Comparison of ENCODE assay signal across 15 cellular contexts in the genomic region with DNA sequence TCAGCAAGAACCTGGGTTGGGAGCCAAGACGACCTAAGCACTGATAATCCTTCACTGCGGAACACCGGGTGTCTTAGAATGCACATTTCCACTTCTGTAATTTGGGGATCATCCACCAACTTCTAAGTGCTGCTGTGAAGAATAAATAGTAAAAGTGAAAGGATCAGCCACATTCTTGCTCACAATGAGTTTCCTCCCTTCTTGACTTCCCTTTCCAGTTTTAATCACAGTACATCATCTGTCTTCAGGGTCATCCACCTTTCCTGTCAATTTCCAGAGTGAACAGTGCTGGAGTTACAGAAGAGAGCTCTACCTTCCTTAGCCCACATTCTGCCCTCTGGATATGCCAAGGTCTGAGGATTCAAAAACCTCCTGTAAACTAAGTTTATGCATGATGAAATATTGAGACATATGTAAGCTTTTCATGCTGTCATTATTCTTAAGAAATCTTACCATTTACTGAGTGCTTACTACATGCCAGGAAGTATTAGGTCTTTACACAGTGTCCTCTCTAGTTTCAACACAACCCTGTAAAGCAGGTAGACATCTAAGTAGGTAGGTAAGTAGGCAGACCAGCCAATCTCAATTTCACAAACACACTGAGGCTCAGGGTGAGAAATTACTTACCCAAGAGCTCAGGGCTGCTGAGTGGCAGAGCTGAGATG.
DNase-seq lines count a peak whose midpoint lies in the region; ATAC-seq and TF ChIP-seq lines count a peak whose summit lies in the region.
"Had no signal": no experiment of that assay in that cellular context is flagged by ENCODE, and none has a peak within 500 bp of the region (broad histone marks: within the 10 kb centered on the region; RNA-seq: fewer than 3 reads in every experiment).

No MANE protein-coding gene starts in this region.

- ATAC-seq in HG03342 (IDR thresholded peaks at IDR 0.05; ENCODE audit: unreplicated experiment), result no peak
- ATAC-seq in GM19023 (IDR thresholded peaks at IDR 0.05; ENCODE audit: unreplicated experiment), result no peak
- no peak for ATAC-seq in GM18861 (IDR thresholded peaks at IDR 0.05; ENCODE audit: unreplicated experiment)
- ATAC-seq: psoas muscle had no signal

- H3K27me3 Mint-ChIP-seq in chondrocyte (ENCODE audit: low read depth), result no peaks in the 10 kb centered on the region
- no peaks in the 10 kb centered on the region for H3K27me3 Mint-ChIP-seq in nephron progenitor cell (ENCODE audit: low read depth, poor library complexity)
- H3K27me3 Mint-ChIP-seq: dendritic cell treated with granulocyte-macrophage colony-stimulating factor and Interleukin-4, amounts not matched to agents 40 ng/mL and 50 ng/mL, for 4 days had no signal

- peak overlapping the region; percentile 46 for H3K4me3 Mint-ChIP-seq in chondrocyte (ENCODE audit: unreplicated experiment)
- H3K4me3 Mint-ChIP-seq in nephron progenitor cell, result no peak overlapping the region
- H3K4me3 Mint-ChIP-seq: dendritic cell treated with granulocyte-macrophage colony-stimulating factor and Interleukin-4, amounts not matched to agents 40 ng/mL and 50 ng/mL, for 4 days had no signal

- peaks cover 49% of the 10 kb centered on the region for H3K4me1 Mint-ChIP-seq in chondrocyte (ENCODE audit: low read depth)
- H3K4me1 Mint-ChIP-seq in nephron progenitor cell, result no peaks in the 10 kb centered on the region

- no peaks in the 10 kb centered on the region for H3K27me3 ChIP-seq in HL-60 (ENCODE audit: insufficient read depth, poor library complexity, severe bottlenecking)
- H3K27me3 ChIP-seq: heart left ventricle had no signal

- H3K27ac Mint-ChIP-seq in chondrocyte (ENCODE audit: unreplicated experiment), result peak overlapping the region; percentile 99
- peak overlapping the region; percentile 86 for H3K27ac Mint-ChIP-seq in nephron progenitor cell

- peaks cover 7% of the 10 kb centered on the region for H3K36me3 Mint-ChIP-seq in chondrocyte (ENCODE audit: low read depth)
- H3K36me3 Mint-ChIP-seq in nephron progenitor cell (ENCODE audit: low read depth), result peaks cover 62% of the 10 kb centered on the region

- H3K9me3 Mint-ChIP-seq in chondrocyte (ENCODE audit: low read depth) (no peaks in the 10 kb centered on the region), nephron progenitor cell (no peaks in the 10 kb centered on the region)
- H3K9me3 Mint-ChIP-seq: dendritic cell treated with granulocyte-macrophage colony-stimulating factor and Interleukin-4, amounts not matched to agents 40 ng/mL and 50 ng/mL, for 4 days had no signal

- no peak overlapping the region for H3K4me3 ChIP-seq in HL-60 (replicated peaks; ENCODE audit: insufficient read depth, low read length)
- H3K4me3 ChIP-seq: heart left ventricle, psoas muscle had no signal

- peak overlapping the region; percentile 57 for H3K27ac ChIP-seq in HL-60 (replicated peaks)
- H3K27ac ChIP-seq: psoas muscle had no signal

- no peak for TF ChIP-seq CTCF in HL-60 (IDR thresholded peaks at IDR 0.05; ENCODE audit: insufficient read depth, low read length)
- TF ChIP-seq CTCF in chondrocyte (IDR thresholded peaks at IDR 0.05), result no peak
- no peak for TF ChIP-seq CTCF in nephron progenitor cell (IDR thresholded peaks at IDR 0.05)

- peak; percentile 19 for DNase-seq in AG20443 (ENCODE audit: low spot score)
- DNase-seq in HL-60 (ENCODE audit: low read depth in 1 of 2, low spot score in 1 of 2), result peak in 1 of 2 experiments; percentile 49
- no peak for DNase-seq in chondrocyte (ENCODE audit: low spot score)
- DNase-seq in nephron progenitor cell, result no peak
- DNase-seq in globus pallidus (ENCODE audit: low spot score), result no peak
- DNase-seq: activated naive CD4-positive, alpha-beta T cell treated with Interleukin-2 at 50 U/mL for 16 hours; NCI-H748 treated with DMSO at 0.1 percent for 48 hours; SHP77; substantia nigra had no signal
